In genomic region chr10:70144372-70145110, GRCh38 we compare ENCODE assay signal across 8 cellular contexts. TPM values are rescaled to one million over a fixed set of nuclear protein-coding genes. Genes with fewer than 3 reads are reported as not detected.
DNase-seq lines count a peak whose midpoint lies in the region; ATAC-seq lines count a peak whose summit lies in the region.

No MANE protein-coding gene starts in this region.

- peak overlapping the region; percentile 29 to 92 (median 59) for H3K27ac Mint-ChIP-seq in CD4-positive, alpha-beta memory T cell
- H3K27ac Mint-ChIP-seq in central memory CD8-positive, alpha-beta T cell (ENCODE audit: low read depth): peak overlapping the region; percentile 91
- peak overlapping the region; percentile 70 to 83 for H3K27ac Mint-ChIP-seq in natural killer cell treated with Interleukin-12 subunit alpha and Interleukin-12 subunit beta and Interleukin-15 and Interleukin-18, amount 100 ng/mL, for 72 hours

- H3K4me3 ChIP-seq in CD4-positive, alpha-beta memory T cell (ENCODE audit: low read length in 2 of 2): peak overlapping the region; percentile 6 to 87

- peaks cover 33% of the 10 kb centered on the region for H3K4me1 ChIP-seq in CD4-positive, alpha-beta memory T cell (ENCODE audit: insufficient read depth, low read length)

- CTCF ChIA-PET in CD4-positive, alpha-beta memory T cell (lab: Charles Lee; ENCODE audit: partially characterized antibody): interaction anchor here (0.6 to 7.9 kb wide), 12 partner anchors 17 to 1017 kb away, joined by 3 to 153 read pairs (median 8); partner anchors contain the start of gene SAR1A

- H3K36me3 Mint-ChIP-seq in CD4-positive, alpha-beta memory T cell: peaks cover 7 to 22% of the 10 kb centered on the region in 2 donors
- peaks cover 25% of the 10 kb centered on the region for H3K36me3 Mint-ChIP-seq in central memory CD8-positive, alpha-beta T cell (ENCODE audit: insufficient read depth)
- H3K36me3 Mint-ChIP-seq in natural killer cell treated with Interleukin-12 subunit alpha and Interleukin-12 subunit beta and Interleukin-15 and Interleukin-18, amount 100 ng/mL, for 72 hours: no peaks in the 10 kb centered on the region

- no peaks in the 10 kb centered on the region for H3K27me3 ChIP-seq in CD4-positive, alpha-beta memory T cell (ENCODE audit: insufficient read depth, low read length)

- no peaks in the 10 kb centered on the region for H3K27me3 Mint-ChIP-seq in CD4-positive, alpha-beta memory T cell
- H3K27me3 Mint-ChIP-seq in central memory CD8-positive, alpha-beta T cell: no peaks in the 10 kb centered on the region
- H3K27me3 Mint-ChIP-seq in natural killer cell treated with Interleukin-12 subunit alpha and Interleukin-12 subunit beta and Interleukin-15 and Interleukin-18, amount 100 ng/mL, for 72 hours: no peaks in the 10 kb centered on the region

- peaks cover 11 to 47% (median 30%) of the 10 kb centered on the region in 4 donors for H3K4me1 Mint-ChIP-seq in CD4-positive, alpha-beta memory T cell
- H3K4me1 Mint-ChIP-seq in central memory CD8-positive, alpha-beta T cell: peaks cover 37% of the 10 kb centered on the region
- H3K4me1 Mint-ChIP-seq in natural killer cell treated with Interleukin-12 subunit alpha and Interleukin-12 subunit beta and Interleukin-15 and Interleukin-18, amount 100 ng/mL, for 72 hours (ENCODE audit: low read depth in 2 of 2): peaks cover 12 to 22% of the 10 kb centered on the region in 2 donors

- intact Hi-C loops in CD4-positive, alpha-beta memory T cell (cut with micrococcal nuclease): loop anchor here (1.0 kb wide), 1 partner anchor 28 kb away; no protein-coding TSS in a partner anchor

- peak overlapping the region; percentile 78 for H3K27ac ChIP-seq in CD4-positive, alpha-beta memory T cell (ENCODE audit: low read depth, low read length)
- H3K27ac ChIP-seq in KOPT-K1 (ENCODE audit: low read depth, low read length, poor library complexity, severe bottlenecking): peak overlapping the region; percentile 85

- H3K9me3 Mint-ChIP-seq in CD4-positive, alpha-beta memory T cell: no peaks in the 10 kb centered on the region
- no peaks in the 10 kb centered on the region for H3K9me3 Mint-ChIP-seq in central memory CD8-positive, alpha-beta T cell
- no peaks in the 10 kb centered on the region for H3K9me3 Mint-ChIP-seq in natural killer cell treated with Interleukin-12 subunit alpha and Interleukin-12 subunit beta and Interleukin-15 and Interleukin-18, amount 100 ng/mL, for 72 hours

- H3K36me3 ChIP-seq in CD4-positive, alpha-beta memory T cell (ENCODE audit: insufficient read depth, low read length): no peaks in the 10 kb centered on the region
- peaks cover 31% of the 10 kb centered on the region for H3K36me3 ChIP-seq in KOPT-K1 (ENCODE audit: insufficient read depth, low read length)

- peak overlapping the region; percentile 75 to 91 (median 86) for H3K4me3 Mint-ChIP-seq in CD4-positive, alpha-beta memory T cell
- H3K4me3 Mint-ChIP-seq in central memory CD8-positive, alpha-beta T cell: peak overlapping the region; percentile 85
- H3K4me3 Mint-ChIP-seq in natural killer cell treated with Interleukin-12 subunit alpha and Interleukin-12 subunit beta and Interleukin-15 and Interleukin-18, amount 100 ng/mL, for 72 hours: peak overlapping the region; percentile 89

- POLR2A ChIA-PET in CD4-positive, alpha-beta memory T cell (lab: Charles Lee; ENCODE audit: partially characterized antibody): interaction anchor here (2.2 to 5.3 kb wide), 7 partner anchors 8 to 88 kb away, joined by 10 to 119 read pairs (median 23); partner anchors contain the start of genes PPA1 and SAR1A

- ATAC-seq in central memory CD8-positive, alpha-beta T cell (replicated peaks; ENCODE audit: extremely low read depth, poor library complexity, severe bottlenecking): no peak
- ATAC-seq in natural killer cell treated with Interleukin-12 subunit alpha and Interleukin-12 subunit beta and Interleukin-15 and Interleukin-18, amount 100 ng/mL, for 72 hours: no peak
- ATAC-seq in HG03342 (IDR thresholded peaks at IDR 0.05; ENCODE audit: unreplicated experiment): no peak

- H3K9me3 ChIP-seq in CD4-positive, alpha-beta memory T cell (ENCODE audit: control insufficient read depth in 1 of 2, low read length in 2 of 2): no peaks in the 10 kb centered on the region
- H3K9me3 ChIP-seq in KOPT-K1 (ENCODE audit: insufficient read depth, low read length, poor library complexity, severe bottlenecking): no peaks in the 10 kb centered on the region

- no peak for DNase-seq in CD4-positive, alpha-beta memory T cell
- no peak for DNase-seq in central memory CD8-positive, alpha-beta T cell (ENCODE audit: low spot score in 2 of 2)
- DNase-seq in natural killer cell treated with Interleukin-12 subunit alpha and Interleukin-12 subunit beta and Interleukin-15 and Interleukin-18, amount 100 ng/mL, for 72 hours (ENCODE audit: low spot score): no peak
- DNase-seq in mesenteric fat pad (ENCODE audit: low spot score): no peak
- no peak for DNase-seq in LoVo (ENCODE audit: low spot score)
- DNase-seq in activated gamma-delta T cell treated with Interleukin-2 at 50 U/mL for 16 hours: no peak

RNA-seq across cellular contexts. Expression of gene TYSND1, which starts 2.0 kb away (rescaled TPM):
- 10 to 100 TPM; 29.3 to 31.4 TPM for total RNA-seq in CD4-positive, alpha-beta memory T cell
- 10 to 100 TPM; 16.4 to 21.9 TPM for polyA plus RNA-seq in CD4-positive, alpha-beta memory T cell
- total RNA-seq in natural killer cell treated with Interleukin-12 subunit alpha and Interleukin-12 subunit beta and Interleukin-15 and Interleukin-18, amount 100 ng/mL, for 72 hours: 10 to 100 TPM in 1 of 2 donors, 1 to 10 TPM in 1; 8.0 to 13.3 TPM
- 22.2 TPM for total RNA-seq in mesenteric fat pad

RNA-seq across cellular contexts. Expression of gene AIFM2, which starts 11.9 kb away (rescaled TPM):
- 1 to 10 TPM; 4.7 to 5.8 TPM for total RNA-seq in CD4-positive, alpha-beta memory T cell
- polyA plus RNA-seq in CD4-positive, alpha-beta memory T cell: 1 to 10 TPM in 1 of 2 donors, under 1 TPM in 1; 0.68 to 2.7 TPM
- total RNA-seq in natural killer cell treated with Interleukin-12 subunit alpha and Interleukin-12 subunit beta and Interleukin-15 and Interleukin-18, amount 100 ng/mL, for 72 hours: 10 to 100 TPM; 13.0 to 19.9 TPM
- total RNA-seq in mesenteric fat pad: 135 TPM

RNA-seq across cellular contexts. Expression of gene SAR1A, which starts 25.8 kb away (rescaled TPM):
- total RNA-seq in CD4-positive, alpha-beta memory T cell: 100 to 1,000 TPM in 1 of 2 experiments, 10 to 100 TPM in 1; 87.3 to 100 TPM
- 10 to 100 TPM; 25.2 to 30.6 TPM for polyA plus RNA-seq in CD4-positive, alpha-beta memory T cell
- 100 to 1,000 TPM; 103 to 131 TPM for total RNA-seq in natural killer cell treated with Interleukin-12 subunit alpha and Interleukin-12 subunit beta and Interleukin-15 and Interleukin-18, amount 100 ng/mL, for 72 hours
- total RNA-seq in mesenteric fat pad: 293 TPM
